In genomic region chr22:45645526-45646414, GRCh38 we compare ENCODE assay signal across 8 cellular contexts. TPM values are rescaled to one million over a fixed set of nuclear protein-coding genes. Genes with fewer than 3 reads are reported as not detected.
DNase-seq lines count a peak whose midpoint lies in the region; ATAC-seq, FAIRE-seq and TF ChIP-seq lines count a peak whose summit lies in the region.

No MANE protein-coding gene starts in this region.

- POLR2A ChIA-PET in A549 (lab: Yijun Ruan, JAX) = no interaction called here

- CTCF ChIA-PET in A549 (lab: Yijun Ruan, JAX) = interaction anchor here (0.5 to 3.7 kb wide), 39 partner anchors 9 to 341 kb away, joined by 3 to 23 read pairs (median 4); no protein-coding TSS in a partner anchor

- no peak for FAIRE-seq in A549 (lab: Jason Lieb, UNC)

- TF ChIP-seq POLR2A in A549 (IDR thresholded peaks at IDR 0.05; ENCODE audit: low read length) = no peak

- H3K27ac ChIP-seq in A549 (peak overlapping the region; percentile 99 to 100), left lung (no peak overlapping the region)

- 40% methylated on average over 29 of the region's 54 CpGs for WGBS in A549 (ENCODE audit: missing lambda C conversion rate)

- peak; percentile 53 to 77 for DNase-seq in A549 (ENCODE audit: low read depth in 1 of 2, low spot score in 1 of 2)
- peak; percentile 13 for DNase-seq in NCI-H446 treated with DMSO at 0.1 percent for 48 hours (lab: John Stamatoyannopoulos, UW)
- peak; percentile 86 for DNase-seq in activated CD4-positive, alpha-beta T cell treated with anti-CD3 and anti-CD28 coated beads for 48 hours
- peak; percentile 68 for DNase-seq in cerebellum (ENCODE audit: low spot score)
- peak; percentile 67 to 95 for DNase-seq in left lung
- peak; percentile 18 to 77 (median 53) for DNase-seq in stimulated activated CD4-positive, alpha-beta T cell treated with anti-CD3 and anti-CD28 coated beads, TNF-alpha, amount 100 ng/mL, for 1 hour (ENCODE audit: low read depth in 3 of 3, low spot score in 1 of 3)

- peak overlapping the region; percentile 52 for H3K4me2 ChIP-seq in A549

- H3K36me3 ChIP-seq in left lung = no peaks in the 10 kb centered on the region

- ATAC-seq in A549 = peak; percentile 94 to 96
- peak; percentile 62 for ATAC-seq in GM19023 (IDR thresholded peaks at IDR 0.05; ENCODE audit: unreplicated experiment)
- peak; percentile 98 for ATAC-seq in left lung
- ATAC-seq in HG03135 (IDR thresholded peaks at IDR 0.05; ENCODE audit: unreplicated experiment) = no peak

- TF ChIP-seq RAD21 in A549 (conservative IDR thresholded peaks at IDR 0.05 in 1 of 2, IDR thresholded peaks at IDR 0.05 in 1 of 2) = peak; percentile 82 to 97

- TF ChIP-seq CTCF in A549 (IDR thresholded peaks at IDR 0.05) (peak; percentile 82), left lung (IDR thresholded peaks at IDR 0.05) (peak; percentile 90 to 96)

- TF ChIP-seq EP300 in A549 (IDR thresholded peaks at IDR 0.05) = no peak

- intact Hi-C loops in left lung (cut with DNase I) = no loop called here

- H3K4me1 ChIP-seq in A549 (peaks cover 40% of the 10 kb centered on the region), left lung (peaks cover 6 to 8% of the 10 kb centered on the region in 2 donors)

- no peaks in the 10 kb centered on the region for H3K9me3 ChIP-seq in A549
- H3K9me3 ChIP-seq in left lung = no peaks in the 10 kb centered on the region

- peaks cover 0 to 72% of the 10 kb centered on the region in 2 donors for H3K27me3 ChIP-seq in left lung

- H3K4me3 ChIP-seq in A549 = no peak overlapping the region
- H3K4me3 ChIP-seq in left lung = no peak overlapping the region

TF ChIP-seq in A549, 52 proteins besides CTCF, POLR2A, EP300 and RAD21:
- TF ChIP-seq NPAS2 (CRISPR knock-in tag; IDR thresholded peaks at IDR 0.05; ENCODE audit: borderline replicate concordance) (peak; percentile 80), GATA3 (IDR thresholded peaks at IDR 0.05; ENCODE audit: borderline replicate concordance) (no peak), ZNF302 (CRISPR knock-in tag; IDR thresholded peaks at IDR 0.05) (no peak), ZC3H11A (IDR thresholded peaks at IDR 0.05) (no peak), HES2 (IDR thresholded peaks at IDR 0.05) (no peak), EHF (CRISPR knock-in tag; IDR thresholded peaks at IDR 0.05) (peak; percentile 77; the same call in 1 of the 2 replicates), TFCP2L1 (CRISPR knock-in tag; IDR thresholded peaks at IDR 0.05) (no peak), POLR2AphosphoS2 (conservative IDR thresholded peaks at IDR 0.05; ENCODE audit: low read length) (no peak), MYC (IDR thresholded peaks at IDR 0.05; ENCODE audit: borderline replicate concordance, low read length) (peak; percentile 87; the same call in 1 of the 2 replicates), CBX8 (IDR thresholded peaks at IDR 0.05) (no peak), HDAC2 (IDR thresholded peaks at IDR 0.05) (no peak), SMC3 (IDR thresholded peaks at IDR 0.05) (peak; percentile 94), ATOH8 (CRISPR knock-in tag; IDR thresholded peaks at IDR 0.05; ENCODE audit: low read depth) (0 out of 2 replicates have a peak, but pooled peaks have one; percentile 27), HOXB13 (CRISPR knock-in tag; IDR thresholded peaks at IDR 0.05; ENCODE audit: low read depth) (peak; percentile 50; the same call in 1 of the 2 replicates), JUN (IDR thresholded peaks at IDR 0.05) (peak in 1 of 2 experiments; percentile 52; a peak in 1 of 5 replicates)
- TF ChIP-seq, protein P1, sequence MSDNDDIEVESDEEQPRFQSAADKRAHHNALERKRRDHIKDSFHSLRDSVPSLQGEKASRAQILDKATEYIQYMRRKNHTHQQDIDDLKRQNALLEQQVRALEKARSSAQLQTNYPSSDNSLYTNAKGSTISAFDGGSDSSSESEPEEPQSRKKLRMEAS (IDR thresholded peaks at IDR 0.05) = peak; percentile 93

RNA-seq across cellular contexts. Expression of gene ATXN10, which starts 25.9 kb away (rescaled TPM):
- polyA plus RNA-seq in A549 (2011; rRNA removed) = 281 and 378 TPM in 2 replicates
- 103 and 107 TPM in 2 replicates for polyA plus RNA-seq in A549 (2012; cell fraction: cytosol; rRNA removed)
- polyA plus RNA-seq in A549 (2012; cell fraction: nucleus; rRNA removed) = 24.1 and 54.9 TPM in 2 replicates
- 126 to 142 TPM (median 129 TPM) in 3 replicates for polyA plus RNA-seq in A549 (2017; fragmentation: RNase III; extraction: RNeasy Plus Mini Kit Qiagen cat#74134 plus additional on column Dnase treatment)
- polyA minus RNA-seq in A549 (2011; rRNA and poly(A)+ RNA removed) = 298 and 349 TPM in 2 replicates
- 180 TPM for total RNA-seq in cerebellum
- total RNA-seq in left lung = 100 to 1,000 TPM; 117 to 131 TPM

Comparison
In these comparisons a context has a peak if more than half of its experiments do, and no peak if none do; other contexts are left out.
1. DNase-seq: peak in every context shown above with its lines; median percentile 86 in activated CD4-positive, alpha-beta T cell treated with anti-CD3 and anti-CD28 coated beads for 48 hours; 81 in left lung; 68 in cerebellum; 65 in A549; 53 in stimulated activated CD4-positive, alpha-beta T cell treated with anti-CD3 and anti-CD28 coated beads, TNF-alpha, amount 100 ng/mL, for 1 hour; 13 in NCI-H446 treated with DMSO at 0.1 percent for 48 hours.
2. H3K27ac ChIP-seq: peak in A549 (2 of 2); none in left lung (0 of 2).